25 cellular contexts compared by ENCODE assay signal in the genomic region with DNA sequence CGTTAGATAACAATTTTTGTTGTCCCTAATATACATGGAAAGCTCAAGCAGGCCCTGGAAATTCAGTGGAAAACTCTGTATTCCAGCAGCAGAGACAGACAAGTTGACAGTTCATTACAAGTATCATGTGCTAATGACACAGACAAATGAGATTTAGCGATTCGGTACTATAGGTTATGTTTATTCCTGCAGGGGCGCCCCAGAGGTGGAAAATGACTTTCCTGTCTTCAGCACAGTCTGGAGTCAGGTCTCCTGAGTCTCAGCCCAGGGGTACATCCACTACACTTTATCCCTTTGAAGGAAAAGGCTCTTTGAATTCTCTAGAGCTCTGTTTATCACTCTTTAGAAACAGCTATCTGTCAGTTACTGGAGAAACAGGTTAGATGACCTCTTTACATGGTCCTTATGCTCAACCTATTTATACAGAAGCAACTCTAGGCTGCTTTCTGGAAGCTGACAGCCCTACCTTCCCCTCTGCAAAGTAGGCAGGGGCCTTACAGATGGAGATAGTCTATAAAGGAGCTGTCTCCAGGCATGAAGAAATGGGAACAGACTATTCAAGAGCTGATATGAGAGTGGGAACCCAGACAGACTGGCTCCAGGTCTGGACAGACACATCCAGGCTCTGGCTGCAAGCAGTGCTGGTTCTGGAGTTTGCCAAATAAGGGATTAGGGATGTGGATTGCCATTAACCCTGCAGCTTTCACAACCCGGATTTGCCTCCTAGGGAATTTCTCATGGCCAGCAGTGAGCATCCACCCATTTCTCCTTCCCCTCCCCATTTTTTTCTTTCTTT.
"Had no signal": no experiment of that assay in that cellular context is flagged by ENCODE, and none has a peak within 500 bp of the region (broad histone marks: within the 10 kb centered on the region; RNA-seq: fewer than 3 reads in every experiment).

No MANE protein-coding gene starts in this region.

- H3K9me3 ChIP-seq: breast epithelium, thoracic aorta, upper lobe of left lung had no signal

- H3K4me2 ChIP-seq: neural progenitor cell had no signal

- H3K4me3 ChIP-seq: breast epithelium, coronary artery, left lung, neural progenitor cell, thoracic aorta, upper lobe of left lung had no signal

- DNase-seq: activated CD4-positive, alpha-beta T cell treated with anti-CD3 and anti-CD28 coated beads for 36 hours; activated CD4-positive, alpha-beta T cell treated with anti-CD3 and anti-CD28 coated beads, Interleukin-2, amount 50 U/mL, for 4 hours; activated CD8-positive, alpha-beta memory T cell treated with anti-CD3 and anti-CD28 coated beads for 24 hours; activated CD8-positive, alpha-beta memory T cell treated with anti-CD3 and anti-CD28 coated beads, Interleukin-2, amount 50 U/mL, for 4 hours; activated naive CD4-positive, alpha-beta T cell; activated naive CD8-positive, alpha-beta T cell treated with anti-CD3 and anti-CD28 coated beads for 36 hours; activated T-cell treated with anti-CD3 and anti-CD28 coated beads, Interleukin-2, amount 50 U/mL, for 24 hours; effector CD4-positive, alpha-beta T cell; erythroblast; foreskin fibroblast; left lung; naive thymus-derived CD8-positive, alpha-beta T cell; stimulated activated CD4-positive, alpha-beta T cell treated with anti-CD3 and anti-CD28 coated beads, Interleukin-2, amount 100 ng/mL, for 48 hours; stimulated activated CD8-positive, alpha-beta memory T cell treated with anti-CD3 and anti-CD28 coated beads, Interleukin-4, amount 100 ng/mL, for 48 hours; stimulated activated naive B cell treated with anti-CD40 and anti-IgM and Interleukin-4, amounts not matched to agents 10 μg/mL and 1 μg/mL and 100 μg/mL, for 72 hours; T-helper 9 cell; upper lobe of left lung had no signal

- H3K36me3 ChIP-seq: breast epithelium, left lung, neural progenitor cell, thoracic aorta, upper lobe of left lung had no signal

- H3K4me1 ChIP-seq: breast epithelium, left lung, neural progenitor cell, upper lobe of left lung had no signal

- H3K9ac ChIP-seq: neural progenitor cell had no signal

- H3K27me3 ChIP-seq: breast epithelium, neural progenitor cell, upper lobe of left lung had no signal

- H3K27ac Mint-ChIP-seq: activated CD4-positive, alpha-beta T cell treated with anti-CD3 and anti-CD28 coated beads for 36 hours; activated naive CD8-positive, alpha-beta T cell treated with anti-CD3 and anti-CD28 coated beads for 36 hours; activated T-cell treated with anti-CD3 and anti-CD28 coated beads, Interleukin-2, amount 50 U/mL, for 24 hours; activated T-helper 17 cell treated with anti-CD3 and anti-CD28 coated beads, Interleukin-2, amount 50 U/mL, for 72 hours; mesothelial cell of epicardium; naive thymus-derived CD8-positive, alpha-beta T cell; neural progenitor cell; stimulated activated naive B cell treated with anti-CD40 and anti-IgM and Interleukin-4, amounts not matched to agents 10 μg/mL and 1 μg/mL and 100 μg/mL, for 72 hours; WTC11 had no signal

- H2AFZ ChIP-seq: neural progenitor cell had no signal

- FAIRE-seq: endometrium had no signal

- H3K4me3 Mint-ChIP-seq: activated CD4-positive, alpha-beta T cell treated with anti-CD3 and anti-CD28 coated beads for 36 hours; activated naive CD8-positive, alpha-beta T cell treated with anti-CD3 and anti-CD28 coated beads for 36 hours; activated T-cell treated with anti-CD3 and anti-CD28 coated beads, Interleukin-2, amount 50 U/mL, for 24 hours; activated T-helper 17 cell treated with anti-CD3 and anti-CD28 coated beads, Interleukin-2, amount 50 U/mL, for 72 hours; mesothelial cell of epicardium; naive thymus-derived CD8-positive, alpha-beta T cell; neural progenitor cell; stimulated activated naive B cell treated with anti-CD40 and anti-IgM and Interleukin-4, amounts not matched to agents 10 μg/mL and 1 μg/mL and 100 μg/mL, for 72 hours; WTC11 had no signal

- H3K27ac ChIP-seq: breast epithelium, coronary artery, left lung, neural progenitor cell, thoracic aorta, upper lobe of left lung had no signal

- H3K9me3 Mint-ChIP-seq: activated T-helper 17 cell treated with anti-CD3 and anti-CD28 coated beads, Interleukin-2, amount 50 U/mL, for 72 hours had no signal

- H3K4me1 Mint-ChIP-seq: activated CD4-positive, alpha-beta T cell treated with anti-CD3 and anti-CD28 coated beads for 36 hours; activated naive CD8-positive, alpha-beta T cell treated with anti-CD3 and anti-CD28 coated beads for 36 hours; activated T-helper 17 cell treated with anti-CD3 and anti-CD28 coated beads, Interleukin-2, amount 50 U/mL, for 72 hours; mesothelial cell of epicardium; stimulated activated naive B cell treated with anti-CD40 and anti-IgM and Interleukin-4, amounts not matched to agents 10 μg/mL and 1 μg/mL and 100 μg/mL, for 72 hours; WTC11 had no signal

- ATAC-seq: activated CD4-positive, alpha-beta T cell treated with anti-CD3 and anti-CD28 coated beads for 36 hours; activated T-helper 17 cell treated with anti-CD3 and anti-CD28 coated beads, Interleukin-2, amount 50 U/mL, for 72 hours; left lung; naive thymus-derived CD8-positive, alpha-beta T cell; stimulated activated naive B cell treated with anti-CD40 and anti-IgM and Interleukin-4, amounts not matched to agents 10 μg/mL and 1 μg/mL and 100 μg/mL, for 72 hours; WTC11 had no signal

- H3K36me3 Mint-ChIP-seq: activated naive CD8-positive, alpha-beta T cell treated with anti-CD3 and anti-CD28 coated beads for 36 hours; mesothelial cell of epicardium; neural progenitor cell; stimulated activated naive B cell treated with anti-CD40 and anti-IgM and Interleukin-4, amounts not matched to agents 10 μg/mL and 1 μg/mL and 100 μg/mL, for 72 hours had no signal
